ENCODE assay signal across 39 cellular contexts in the genomic region with DNA sequence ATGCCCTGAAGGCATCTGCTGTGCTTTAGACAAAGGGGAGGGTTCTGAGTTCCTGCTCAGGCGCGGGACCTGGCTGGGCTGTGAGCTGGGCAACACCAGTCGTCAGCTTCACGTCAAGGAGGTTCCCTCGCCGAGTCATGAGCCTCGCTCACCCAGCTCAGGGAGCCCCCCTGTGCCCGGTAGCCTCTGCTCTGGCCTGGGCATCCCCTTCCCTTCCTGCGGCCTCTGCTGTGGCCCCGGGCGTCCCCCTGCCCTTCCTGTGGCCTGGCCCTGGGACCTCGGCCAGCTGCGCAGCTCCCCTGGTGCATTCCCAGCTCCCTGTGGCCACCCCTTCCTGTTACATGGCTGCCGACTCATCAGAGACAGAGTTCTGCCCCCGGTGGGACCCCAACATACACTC. TPM values are rescaled to one million over a fixed set of nuclear protein-coding genes. Genes with fewer than 3 reads are reported as not detected.
"Had no signal": no experiment of that assay in that cellular context is flagged by ENCODE, and none has a peak within 500 bp of the region (broad histone marks: within the 10 kb centered on the region; RNA-seq: fewer than 3 reads in every experiment).

No MANE protein-coding gene starts in this region.

- H3K4me3 Mint-ChIP-seq: activated CD4-positive, alpha-beta memory T cell treated with anti-CD3 and anti-CD28 coated beads, Interleukin-2, amount 10 ng/mL, durations not matched to agents 7 days and 5 days; activated CD4-positive, alpha-beta T cell treated with anti-CD3 and anti-CD28 coated beads for 36 hours; activated CD4-positive, alpha-beta T cell treated with anti-CD3 and anti-CD28 coated beads, Interleukin-2, amount 10 ng/mL, durations not matched to agents 7 days and 5 days; activated CD8-positive, alpha-beta memory T cell treated with anti-CD3 and anti-CD28 coated beads, Interleukin-2, amount 10 ng/mL, durations not matched to agents 7 days and 5 days; activated CD8-positive, alpha-beta T cell treated with anti-CD3 and anti-CD28 coated beads, Interleukin-2, amount 10 ng/mL, durations not matched to agents 7 days and 5 days; activated naive CD4-positive, alpha-beta T cell treated with anti-CD3 and anti-CD28 coated beads, Interleukin-2, amount 10 ng/mL, durations not matched to agents 7 days and 5 days; activated naive CD8-positive, alpha-beta T cell treated with anti-CD3 and anti-CD28 coated beads for 36 hours; activated T-cell treated with anti-CD3 and anti-CD28 coated beads, Interleukin-2, amount 50 U/mL, for 24 hours; central memory CD8-positive, alpha-beta T cell; T-helper 1 cell treated with Interleukin-12 subunit alpha and Interleukin-12 subunit beta and Interleukin-4 antibody, amounts not matched to agents 30 μg/mL and 1 μg/mL, for 36 hours; T-helper 2 cell treated with Interferon-gamma antibody and Interleukin-4, amounts not matched to agents 5 μg/mL and 100 μg/mL, for 36 hours; WTC11 had no signal

- DNase-seq: activated CD4-positive, alpha-beta memory T cell treated with anti-CD3 and anti-CD28 coated beads, Interleukin-2, amount 10 ng/mL, durations not matched to agents 7 days and 5 days; activated CD4-positive, alpha-beta T cell treated with anti-CD3 and anti-CD28 coated beads for 1 hour; activated CD4-positive, alpha-beta T cell treated with anti-CD3 and anti-CD28 coated beads for 36 hours; activated CD4-positive, alpha-beta T cell treated with anti-CD3 and anti-CD28 coated beads for 48 hours; activated CD4-positive, alpha-beta T cell treated with anti-CD3 and anti-CD28 coated beads, Interleukin-2, amount 10 ng/mL, durations not matched to agents 7 days and 5 days; activated CD4-positive, alpha-beta T cell treated with anti-CD3 and anti-CD28 coated beads, Interleukin-2, amount 50 U/mL, for 48 hours; activated CD4-positive, CD25-positive, alpha-beta regulatory T cell; activated CD8-positive, alpha-beta memory T cell treated with anti-CD3 and anti-CD28 coated beads for 24 hours; activated CD8-positive, alpha-beta memory T cell treated with anti-CD3 and anti-CD28 coated beads, Interleukin-2, amount 10 ng/mL, durations not matched to agents 7 days and 5 days; activated CD8-positive, alpha-beta memory T cell treated with anti-CD3 and anti-CD28 coated beads, Interleukin-2, amount 50 U/mL, for 48 hours; activated CD8-positive, alpha-beta T cell treated with anti-CD3 and anti-CD28 coated beads, Interleukin-2, amount 10 ng/mL, durations not matched to agents 7 days and 5 days; activated effector memory CD4-positive, alpha-beta T cell treated with Interleukin-2 at 50 U/mL for 16 hours; activated gamma-delta T cell; activated naive CD4-positive, alpha-beta T cell treated with anti-CD3 and anti-CD28 coated beads, Interleukin-2, amount 10 ng/mL, durations not matched to agents 7 days and 5 days; activated naive CD4-positive, alpha-beta T cell treated with Interleukin-2 at 50 U/mL for 16 hours; activated naive CD8-positive, alpha-beta T cell treated with anti-CD3 and anti-CD28 coated beads for 36 hours; activated T-cell treated with anti-CD3 and anti-CD28 coated beads, Interleukin-2, amount 50 U/mL, for 24 hours; activated T-cell treated with anti-CD3 and anti-CD28 coated beads, Interleukin-2, amount 50 U/mL, for 48 hours; adrenal gland; amniotic stem cell; aorta; body of pancreas; brain microvascular endothelial cell; caudate nucleus; cerebellar nuclear complex; T-helper 1 cell; T-helper 2 cell; T-helper 9 cell; WERI-Rb-1 had no signal

- H3K9me3 ChIP-seq: adrenal gland, body of pancreas had no signal

- H3K9me3 Mint-ChIP-seq: activated CD4-positive, alpha-beta memory T cell treated with anti-CD3 and anti-CD28 coated beads, Interleukin-2, amount 10 ng/mL, durations not matched to agents 7 days and 5 days; activated naive CD4-positive, alpha-beta T cell treated with anti-CD3 and anti-CD28 coated beads, Interleukin-2, amount 10 ng/mL, durations not matched to agents 7 days and 5 days; activated T-cell treated with anti-CD3 and anti-CD28 coated beads, Interleukin-2, amount 50 U/mL, for 24 hours; activated T-helper 2 cell treated with anti-CD3 and anti-CD28 coated beads, Interferon-gamma antibody, Interleukin-2, Interleukin-4, amounts not matched to agents 10 μg/mL and 5 μg/mL and 100 μg/mL, durations not matched to agents 14 hours and 24 hours and 36 hours; central memory CD8-positive, alpha-beta T cell; T-helper 1 cell treated with Interleukin-12 subunit alpha and Interleukin-12 subunit beta and Interleukin-4 antibody, amounts not matched to agents 30 μg/mL and 1 μg/mL, for 36 hours; T-helper 2 cell treated with Interferon-gamma antibody and Interleukin-4, amounts not matched to agents 5 μg/mL and 100 μg/mL, for 36 hours had no signal

- H3K27ac ChIP-seq: adrenal gland, body of pancreas, brain microvascular endothelial cell, breast epithelium, WERI-Rb-1 had no signal

- H3K27ac Mint-ChIP-seq: activated CD4-positive, alpha-beta memory T cell treated with anti-CD3 and anti-CD28 coated beads, Interleukin-2, amount 10 ng/mL, durations not matched to agents 7 days and 5 days; activated CD4-positive, alpha-beta T cell treated with anti-CD3 and anti-CD28 coated beads for 36 hours; activated CD4-positive, alpha-beta T cell treated with anti-CD3 and anti-CD28 coated beads, Interleukin-2, amount 10 ng/mL, durations not matched to agents 7 days and 5 days; activated CD8-positive, alpha-beta memory T cell treated with anti-CD3 and anti-CD28 coated beads, Interleukin-2, amount 10 ng/mL, durations not matched to agents 7 days and 5 days; activated CD8-positive, alpha-beta T cell treated with anti-CD3 and anti-CD28 coated beads, Interleukin-2, amount 10 ng/mL, durations not matched to agents 7 days and 5 days; activated naive CD4-positive, alpha-beta T cell treated with anti-CD3 and anti-CD28 coated beads, Interleukin-2, amount 10 ng/mL, durations not matched to agents 7 days and 5 days; activated naive CD4-positive, alpha-beta T cell treated with anti-CD3 and anti-CD28 coated beads, Interleukin-2, amount 50 U/mL, for 72 hours; activated naive CD8-positive, alpha-beta T cell treated with anti-CD3 and anti-CD28 coated beads for 36 hours; activated T-cell treated with anti-CD3 and anti-CD28 coated beads, Interleukin-2, amount 50 U/mL, for 24 hours; activated T-helper 2 cell treated with anti-CD3 and anti-CD28 coated beads, Interferon-gamma antibody, Interleukin-2, Interleukin-4, amounts not matched to agents 10 μg/mL and 5 μg/mL and 100 μg/mL, durations not matched to agents 14 hours and 24 hours and 36 hours; T-helper 1 cell treated with Interleukin-12 subunit alpha and Interleukin-12 subunit beta and Interleukin-4 antibody, amounts not matched to agents 30 μg/mL and 1 μg/mL, for 36 hours; T-helper 2 cell treated with Interferon-gamma antibody and Interleukin-4, amounts not matched to agents 5 μg/mL and 100 μg/mL, for 36 hours; WTC11 had no signal

- H3K4me3 ChIP-seq: adrenal gland, body of pancreas, breast epithelium had no signal

- H3K4me1 ChIP-seq: adrenal gland, body of pancreas, breast epithelium had no signal

- H3K36me3 Mint-ChIP-seq: activated CD8-positive, alpha-beta memory T cell treated with anti-CD3 and anti-CD28 coated beads, Interleukin-2, amount 10 ng/mL, durations not matched to agents 7 days and 5 days had no signal

- H3K27me3 Mint-ChIP-seq: activated CD4-positive, alpha-beta T cell treated with anti-CD3 and anti-CD28 coated beads for 36 hours; activated naive CD8-positive, alpha-beta T cell treated with anti-CD3 and anti-CD28 coated beads for 36 hours; activated T-cell treated with anti-CD3 and anti-CD28 coated beads, Interleukin-2, amount 50 U/mL, for 24 hours; central memory CD8-positive, alpha-beta T cell had no signal

- ATAC-seq: activated CD4-positive, alpha-beta T cell treated with anti-CD3 and anti-CD28 coated beads for 36 hours; activated CD4-positive, CD25-positive, alpha-beta regulatory T cell treated with anti-CD3 and anti-CD28 coated beads, Interleukin-2, amount 50 U/mL, for 24 hours; activated CD8-positive, alpha-beta memory T cell treated with anti-CD3 and anti-CD28 coated beads, Interleukin-2, amount 10 ng/mL, durations not matched to agents 7 days and 5 days; activated CD8-positive, alpha-beta T cell treated with anti-CD3 and anti-CD28 coated beads, Interleukin-2, amount 10 ng/mL, durations not matched to agents 7 days and 5 days; activated naive CD4-positive, alpha-beta T cell treated with anti-CD3 and anti-CD28 coated beads, Interleukin-2, amount 50 U/mL, for 72 hours; body of pancreas; WTC11 had no signal

- H3K36me3 ChIP-seq: adrenal gland, brain microvascular endothelial cell, breast epithelium, WERI-Rb-1 had no signal

- H3K27me3 ChIP-seq: adrenal gland, body of pancreas, brain microvascular endothelial cell, breast epithelium had no signal

- H3K4me1 Mint-ChIP-seq: WTC11 had no signal

RNA-seq across cellular contexts. Expression of a gene that starts 29.8 kb away (rescaled TPM):
- total RNA-seq: aorta, body of pancreas, chondrocyte had no signal
- polyA plus RNA-seq: adrenal gland, aorta had no signal

RNA-seq across cellular contexts. Expression of a gene that starts 39.8 kb away (rescaled TPM):
- total RNA-seq: activated CD4-positive, alpha-beta memory T cell treated with anti-CD3 and anti-CD28 coated beads, Interleukin-2, amount 10 ng/mL, durations not matched to agents 7 days and 5 days; activated CD4-positive, alpha-beta T cell treated with anti-CD3 and anti-CD28 coated beads for 36 hours; activated CD4-positive, alpha-beta T cell treated with anti-CD3 and anti-CD28 coated beads, Interleukin-2, amount 10 ng/mL, durations not matched to agents 7 days and 5 days; activated CD8-positive, alpha-beta memory T cell treated with anti-CD3 and anti-CD28 coated beads, Interleukin-2, amount 10 ng/mL, durations not matched to agents 7 days and 5 days; activated CD8-positive, alpha-beta T cell treated with anti-CD3 and anti-CD28 coated beads, Interleukin-2, amount 10 ng/mL, durations not matched to agents 7 days and 5 days; activated naive CD4-positive, alpha-beta T cell treated with anti-CD3 and anti-CD28 coated beads, Interleukin-2, amount 50 U/mL, for 72 hours; activated naive CD8-positive, alpha-beta T cell treated with anti-CD3 and anti-CD28 coated beads for 36 hours; activated T-helper 2 cell treated with anti-CD3 and anti-CD28 coated beads, Interferon-gamma antibody, Interleukin-2, Interleukin-4, amounts not matched to agents 10 μg/mL and 5 μg/mL and 100 μg/mL, durations not matched to agents 14 hours and 24 hours and 36 hours; adrenal gland; aorta; astrocyte; body of pancreas; breast epithelium; chondrocyte; WTC11 had no signal
- polyA plus RNA-seq: adrenal gland, aorta had no signal
